9 cellular contexts compared by ENCODE assay signal in the genomic region with DNA sequence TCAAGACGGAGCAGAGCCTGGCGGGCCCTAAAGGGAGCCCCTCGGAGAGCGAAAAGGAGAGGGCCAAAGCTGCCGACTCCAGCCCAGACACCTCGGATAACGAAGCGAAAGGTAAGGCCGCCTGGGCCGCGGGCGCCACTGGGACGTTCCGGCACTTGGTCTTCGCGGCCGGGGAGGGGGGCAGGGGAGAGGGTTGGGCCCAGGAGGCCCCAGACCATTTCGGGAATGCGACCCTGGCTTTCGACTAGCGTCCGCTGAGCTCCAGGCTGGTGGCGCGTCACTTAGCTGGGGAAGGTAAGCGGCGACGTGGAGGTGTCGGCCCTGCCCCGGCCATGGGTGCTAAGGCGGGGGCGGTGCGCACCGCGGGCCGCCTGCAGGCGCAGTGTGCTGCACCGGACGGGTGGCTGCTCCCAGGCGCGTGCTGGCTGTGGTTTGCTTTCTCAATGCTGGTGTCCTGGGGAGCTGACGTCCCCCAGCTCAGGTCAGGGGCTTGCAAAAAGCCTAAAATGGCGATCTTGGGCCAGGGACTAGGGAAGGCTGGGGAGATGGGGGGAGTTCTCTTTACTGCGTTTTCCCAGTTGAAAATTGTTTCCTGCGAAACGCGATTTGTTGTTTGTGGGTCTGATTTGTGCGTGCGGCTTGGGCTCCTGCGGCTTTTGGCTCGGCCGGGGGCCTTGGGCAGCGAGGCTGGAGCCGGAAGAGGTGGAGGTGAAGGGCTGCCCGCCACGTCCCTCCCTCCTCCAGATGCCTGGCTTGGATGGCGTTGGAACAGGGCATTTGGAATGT. TPM values are rescaled to one million over a fixed set of nuclear protein-coding genes. Genes with fewer than 3 reads are reported as not detected.
DNase-seq lines count a peak whose midpoint lies in the region; ATAC-seq, FAIRE-seq and TF ChIP-seq lines count a peak whose summit lies in the region.
"Had no signal": no experiment of that assay in that cellular context is flagged by ENCODE, and none has a peak within 500 bp of the region (broad histone marks: within the 10 kb centered on the region; RNA-seq: fewer than 3 reads in every experiment).

No MANE protein-coding gene starts in this region.

- H3K9me3 Mint-ChIP-seq in activated B cell treated with CpG ODN at 0.5 μM for 24 hours: no peaks in the 10 kb centered on the region

- no peaks in the 10 kb centered on the region for H3K9me3 ChIP-seq in HepG2 (ENCODE audit: low read length)
- H3K9me3 ChIP-seq in vagina: no peaks in the 10 kb centered on the region

- 87% methylated on average over 51 of the region's 56 CpGs for WGBS in HepG2 (ENCODE audit: low lambda C conversion rate)

- H3K27ac Mint-ChIP-seq in activated B cell treated with CpG ODN at 0.5 μM for 24 hours: peak overlapping the region; percentile 50

- H3K27ac ChIP-seq in HepG2 (ENCODE audit: extremely low read length, insufficient read depth, low read length): no peak overlapping the region
- H3K27ac ChIP-seq in vagina: no peak overlapping the region

- peak; percentile 43 for DNase-seq in stimulated activated CD4-positive, alpha-beta T cell treated with anti-CD3 and anti-CD28 coated beads, Interleukin-15, amount 100 ng/mL, for 24 hours
- no peak for DNase-seq in stimulated activated CD4-positive, alpha-beta T cell treated with anti-CD3 and anti-CD28 coated beads, Interleukin-2, amount 100 ng/mL, for 24 hours
- DNase-seq in activated B cell treated with CpG ODN at 0.5 μM for 24 hours (no peak), HepG2 (ENCODE audit: low spot score) (no peak), vagina (ENCODE audit: extremely low spot score in 2 of 2) (no peak), LoVo (ENCODE audit: low spot score) (no peak), NCI-H2081 treated with DMSO at 0.1 percent for 48 hours (lab: John Stamatoyannopoulos, UW) (no peak), GF-D8 (lab: John Stamatoyannopoulos, UW) (no peak)
- DNase-seq: IMR-90 had no signal

- no peak overlapping the region for H3K4me3 ChIP-seq in HepG2 (replicated peaks in 1 of 3; ENCODE audit: insufficient read depth in 1 of 3, low read depth in 2 of 3, low read length in 3 of 3)
- H3K4me3 ChIP-seq in vagina: peak overlapping the region; percentile 20 to 25

- no peaks in the 10 kb centered on the region for H3K36me3 ChIP-seq in HepG2 (replicated peaks in 1 of 2; ENCODE audit: control insufficient read depth in 1 of 2, insufficient read depth in 2 of 2, low read length in 2 of 2)
- no peaks in the 10 kb centered on the region for H3K36me3 ChIP-seq in vagina

- H3K36me3 Mint-ChIP-seq in activated B cell treated with CpG ODN at 0.5 μM for 24 hours (ENCODE audit: low read depth): no peaks in the 10 kb centered on the region

- intact Hi-C loops in activated B cell treated with CpG ODN at 0.5 μM for 24 hours (cut with micrococcal nuclease): loop anchor here (5.0 kb wide), 1 partner anchor 194 kb away; no protein-coding TSS in a partner anchor
- intact Hi-C loops in HepG2 (cut with micrococcal nuclease; ENCODE audit: unreplicated experiment): no loop called here
- intact Hi-C loops in vagina (cut with DNase I): no loop called here

- peaks cover 28% of the 10 kb centered on the region for H3K4me1 Mint-ChIP-seq in activated B cell treated with CpG ODN at 0.5 μM for 24 hours

- no peak for FAIRE-seq in HepG2 (lab: Jason Lieb, UNC)

- H3K9ac ChIP-seq in HepG2 (ENCODE audit: insufficient read depth, low read depth, low read length): no peak overlapping the region

- H3K27me3 ChIP-seq in HepG2 (ENCODE audit: control insufficient read depth in 1 of 2, insufficient read depth in 2 of 2, low read length in 2 of 2) (peaks cover 7 to 42% of the 10 kb centered on the region in 2 experiments), vagina (peaks cover 24% of the 10 kb centered on the region)

- H3K79me2 ChIP-seq in HepG2 (ENCODE audit: insufficient read depth, low read length): no peaks in the 10 kb centered on the region

- H4K20me1 ChIP-seq in HepG2 (ENCODE audit: insufficient read depth, low read length): no peaks in the 10 kb centered on the region

- no peak for TF ChIP-seq POLR2A in HepG2 (IDR thresholded peaks at IDR 0.05; ENCODE audit: insufficient read depth in 1 of 2, low read depth in 2 of 2, low read length in 2 of 2)
- no peak for TF ChIP-seq POLR2A in vagina (IDR thresholded peaks at IDR 0.05)

- TF ChIP-seq RAD21 in HepG2 (CRISPR knock-in tag; IDR thresholded peaks at IDR 0.05): no peak

- TF ChIP-seq EP300 in HepG2 (IDR thresholded peaks at IDR 0.05; ENCODE audit: low read depth in 2 of 2, low read length in 2 of 2) (no peak), HepG2 (CRISPR knock-in tag; IDR thresholded peaks at IDR 0.05; ENCODE audit: borderline replicate concordance) (no peak)

- no peak overlapping the region for H2AFZ ChIP-seq in HepG2 (ENCODE audit: low read length)

- ATAC-seq in activated B cell treated with CpG ODN at 0.5 μM for 24 hours (ENCODE audit: low read depth): no peak
- no peak for ATAC-seq in HepG2

- peaks cover 89% of the 10 kb centered on the region for H3K27me3 Mint-ChIP-seq in activated B cell treated with CpG ODN at 0.5 μM for 24 hours

- no peak overlapping the region for H3K4me3 Mint-ChIP-seq in activated B cell treated with CpG ODN at 0.5 μM for 24 hours

- POLR2A ChIA-PET in activated B cell treated with CpG ODN at 0.5 μM for 24 hours (lab: Charles Lee) (interaction anchor here (1.7 kb wide), 1 partner anchor 222 kb away, joined by 5 read pairs; no protein-coding TSS in a partner anchor), HepG2 (lab: Yijun Ruan, JAX) (no interaction called here)

- in situ Hi-C loops in HepG2 (cut with HindIII; ENCODE audit: extremely low pct_ligation_motif_present, low pct_unique_long_range_greater_than_20kb): no loop called here

- CTCF ChIA-PET in activated B cell treated with CpG ODN at 0.5 μM for 24 hours (lab: Charles Lee) (interaction anchor here (1.5 to 3.5 kb wide), 2 partner anchors 20 to 55 kb away, joined by 3 to 13 read pairs; no protein-coding TSS in a partner anchor), HepG2 (lab: Yijun Ruan, JAX; ENCODE audit: low intra/inter-chr PET ratio, low total read pairs) (no interaction called here)

- BruUV-seq in HepG2 (replicated peaks; lab: Mats Ljungman, UMichigan): no TSS peak

- no peak for TF ChIP-seq CTCF in activated B cell treated with CpG ODN at 0.5 μM for 24 hours (IDR thresholded peaks at IDR 0.05)
- TF ChIP-seq CTCF in HepG2 (CRISPR knock-in tag; IDR thresholded peaks at IDR 0.05): no peak
- TF ChIP-seq CTCF in vagina (IDR thresholded peaks at IDR 0.05): no peak

- H3K4me1 ChIP-seq in HepG2 (ENCODE audit: insufficient read depth, low read length) (peaks cover 34% of the 10 kb centered on the region), vagina (peaks cover 24% of the 10 kb centered on the region)

- no peak overlapping the region for H3K4me2 ChIP-seq in HepG2 (ENCODE audit: low read depth, low read length)

RNA-seq across cellular contexts. Expression of a gene that starts 1.1 kb away (rescaled TPM):
- total RNA-seq in activated B cell treated with CpG ODN at 0.5 μM for 24 hours (not detected in 2 replicates), HepG2 (2016; rRNA removed; fragmentation: Illumina TruSeq; extraction: Trizol) (not detected in 2 replicates), vagina (not detected)
- total RNA-seq in HepG2 (2016; cell fraction: cytosol; rRNA removed; fragmentation: Illumina TruSeq; extraction: Trizol; ENCODE audit: low read depth): not detected in 2 replicates
- not detected in 2 replicates for total RNA-seq in HepG2 (2016; cell fraction: insoluble cytoplasmic fraction; rRNA removed; fragmentation: Illumina TruSeq; extraction: Trizol)
- not detected in 2 replicates for total RNA-seq in HepG2 (2016; cell fraction: membrane; rRNA removed; fragmentation: Illumina TruSeq; extraction: Trizol)
- total RNA-seq in HepG2 (2016; cell fraction: nucleus; rRNA removed; fragmentation: Illumina TruSeq; extraction: Trizol): not detected in 2 replicates
- polyA plus RNA-seq in HepG2 (2011; rRNA removed): not detected in 2 replicates
- 0.17 TPM in 1 of 2 replicates, not detected in the other for polyA plus RNA-seq in HepG2 (2011; cell fraction: cytosol; rRNA removed)
- polyA plus RNA-seq in HepG2 (2011; cell fraction: nucleus; rRNA removed): not detected in 2 replicates
- 0.35 TPM in 1 of 2 replicates, not detected in the other for polyA plus RNA-seq in HepG2 (2012)
- polyA plus RNA-seq in HepG2 (2016; cell fraction: cytosol; fragmentation: Illumina TruSeq; extraction: Trizol; ENCODE audit: low read depth): not detected in 2 replicates
- 0.19 TPM in 1 of 2 replicates, not detected in the other for polyA plus RNA-seq in HepG2 (2016; cell fraction: insoluble cytoplasmic fraction; fragmentation: Illumina TruSeq; extraction: Trizol; ENCODE audit: low read depth)
- polyA plus RNA-seq in HepG2 (2016; cell fraction: membrane; fragmentation: Illumina TruSeq; extraction: Trizol; ENCODE audit: low read depth): not detected in 2 replicates
- not detected in 2 replicates for polyA plus RNA-seq in HepG2 (2016; cell fraction: nucleus; fragmentation: Illumina TruSeq; extraction: Trizol; ENCODE audit: insufficient read depth, low read depth)
- 19.2 TPM in 1 of 2 replicates, not detected in the other for polyA minus RNA-seq in HepG2 (2011; rRNA and poly(A)+ RNA removed; ENCODE audit: low replicate concordance)
- polyA minus RNA-seq in HepG2 (2011; cell fraction: cytosol; rRNA and poly(A)+ RNA removed): not detected in 2 replicates
- 0.26 TPM in 1 of 2 replicates, not detected in the other for polyA minus RNA-seq in HepG2 (2011; cell fraction: nucleus; rRNA and poly(A)+ RNA removed)
- total RNA-seq: IMR-90 had no signal

RNA-seq across cellular contexts. Expression of a gene that starts 11.3 kb away (rescaled TPM):
- total RNA-seq in activated B cell treated with CpG ODN at 0.5 μM for 24 hours (not detected in 2 replicates), HepG2 (2016; rRNA removed; fragmentation: Illumina TruSeq; extraction: Trizol) (not detected in 2 replicates), vagina (not detected)
- total RNA-seq in HepG2 (2016; cell fraction: cytosol; rRNA removed; fragmentation: Illumina TruSeq; extraction: Trizol; ENCODE audit: low read depth): not detected in 2 replicates
- not detected in 2 replicates for total RNA-seq in HepG2 (2016; cell fraction: insoluble cytoplasmic fraction; rRNA removed; fragmentation: Illumina TruSeq; extraction: Trizol)
- not detected in 2 replicates for total RNA-seq in HepG2 (2016; cell fraction: membrane; rRNA removed; fragmentation: Illumina TruSeq; extraction: Trizol)
- not detected in 2 replicates for total RNA-seq in HepG2 (2016; cell fraction: nucleus; rRNA removed; fragmentation: Illumina TruSeq; extraction: Trizol)
- polyA plus RNA-seq in HepG2 (2011; rRNA removed): not detected in 2 replicates
- polyA plus RNA-seq in HepG2 (2011; cell fraction: cytosol; rRNA removed): not detected in 2 replicates
- not detected in 2 replicates for polyA plus RNA-seq in HepG2 (2011; cell fraction: nucleus; rRNA removed)
- not detected in 2 replicates for polyA plus RNA-seq in HepG2 (2012)
- polyA plus RNA-seq in HepG2 (2016; cell fraction: cytosol; fragmentation: Illumina TruSeq; extraction: Trizol; ENCODE audit: low read depth): not detected in 2 replicates
- polyA plus RNA-seq in HepG2 (2016; cell fraction: insoluble cytoplasmic fraction; fragmentation: Illumina TruSeq; extraction: Trizol; ENCODE audit: low read depth): not detected in 2 replicates
- polyA plus RNA-seq in HepG2 (2016; cell fraction: membrane; fragmentation: Illumina TruSeq; extraction: Trizol; ENCODE audit: low read depth): not detected in 2 replicates
- not detected in 2 replicates for polyA plus RNA-seq in HepG2 (2016; cell fraction: nucleus; fragmentation: Illumina TruSeq; extraction: Trizol; ENCODE audit: insufficient read depth, low read depth)
- polyA minus RNA-seq in HepG2 (2011; rRNA and poly(A)+ RNA removed; ENCODE audit: low replicate concordance): 0.84 TPM in 1 of 2 replicates, not detected in the other
- polyA minus RNA-seq in HepG2 (2011; cell fraction: cytosol; rRNA and poly(A)+ RNA removed): not detected in 2 replicates
- not detected in 2 replicates for polyA minus RNA-seq in HepG2 (2011; cell fraction: nucleus; rRNA and poly(A)+ RNA removed)
- total RNA-seq: IMR-90 had no signal
- polyA plus RNA-seq: IMR-90 had no signal

RNA-seq across cellular contexts. Expression of a gene that starts 13.2 kb away (rescaled TPM):
- total RNA-seq in activated B cell treated with CpG ODN at 0.5 μM for 24 hours: not detected in 2 replicates
- not detected in 2 replicates for total RNA-seq in HepG2 (2016; rRNA removed; fragmentation: Illumina TruSeq; extraction: Trizol)
- total RNA-seq in HepG2 (2016; cell fraction: cytosol; rRNA removed; fragmentation: Illumina TruSeq; extraction: Trizol; ENCODE audit: low read depth): not detected in 2 replicates
- total RNA-seq in HepG2 (2016; cell fraction: insoluble cytoplasmic fraction; rRNA removed; fragmentation: Illumina TruSeq; extraction: Trizol): not detected in 2 replicates
- total RNA-seq in HepG2 (2016; cell fraction: membrane; rRNA removed; fragmentation: Illumina TruSeq; extraction: Trizol): not detected in 2 replicates
- not detected in 2 replicates for total RNA-seq in HepG2 (2016; cell fraction: nucleus; rRNA removed; fragmentation: Illumina TruSeq; extraction: Trizol)
- polyA plus RNA-seq in HepG2 (2011; rRNA removed): not detected in 2 replicates
- polyA plus RNA-seq in HepG2 (2011; cell fraction: cytosol; rRNA removed): not detected in 2 replicates
- not detected in 2 replicates for polyA plus RNA-seq in HepG2 (2011; cell fraction: nucleus; rRNA removed)
- not detected in 2 replicates for polyA plus RNA-seq in HepG2 (2012)
- not detected in 2 replicates for polyA plus RNA-seq in HepG2 (2016; cell fraction: cytosol; fragmentation: Illumina TruSeq; extraction: Trizol; ENCODE audit: low read depth)
- not detected in 2 replicates for polyA plus RNA-seq in HepG2 (2016; cell fraction: insoluble cytoplasmic fraction; fragmentation: Illumina TruSeq; extraction: Trizol; ENCODE audit: low read depth)
- not detected in 2 replicates for polyA plus RNA-seq in HepG2 (2016; cell fraction: membrane; fragmentation: Illumina TruSeq; extraction: Trizol; ENCODE audit: low read depth)
- polyA plus RNA-seq in HepG2 (2016; cell fraction: nucleus; fragmentation: Illumina TruSeq; extraction: Trizol; ENCODE audit: insufficient read depth, low read depth): not detected in 2 replicates
- polyA minus RNA-seq in HepG2 (2011; rRNA and poly(A)+ RNA removed; ENCODE audit: low replicate concordance): 8.8 TPM in 1 of 2 replicates, not detected in the other
- 0.30 TPM in 1 of 2 replicates, not detected in the other for polyA minus RNA-seq in HepG2 (2011; cell fraction: cytosol; rRNA and poly(A)+ RNA removed)
- 0.13 TPM in 1 of 2 replicates, not detected in the other for polyA minus RNA-seq in HepG2 (2011; cell fraction: nucleus; rRNA and poly(A)+ RNA removed)
- total RNA-seq in vagina: not detected
- total RNA-seq: IMR-90 had no signal
- polyA plus RNA-seq: IMR-90 had no signal

RNA-seq across cellular contexts. Expression of a gene that starts 13.9 kb away (rescaled TPM):
- total RNA-seq in activated B cell treated with CpG ODN at 0.5 μM for 24 hours (not detected in 2 replicates), HepG2 (2016; rRNA removed; fragmentation: Illumina TruSeq; extraction: Trizol) (0.94 and 1.1 TPM in 2 replicates), vagina (not detected)
- 0.35 and 0.61 TPM in 2 replicates for total RNA-seq in HepG2 (2016; cell fraction: cytosol; rRNA removed; fragmentation: Illumina TruSeq; extraction: Trizol; ENCODE audit: low read depth)
- total RNA-seq in HepG2 (2016; cell fraction: insoluble cytoplasmic fraction; rRNA removed; fragmentation: Illumina TruSeq; extraction: Trizol): 1.1 and 1.2 TPM in 2 replicates
- 0.90 and 0.99 TPM in 2 replicates for total RNA-seq in HepG2 (2016; cell fraction: membrane; rRNA removed; fragmentation: Illumina TruSeq; extraction: Trizol)
- total RNA-seq in HepG2 (2016; cell fraction: nucleus; rRNA removed; fragmentation: Illumina TruSeq; extraction: Trizol): 0.41 and 0.50 TPM in 2 replicates
- polyA plus RNA-seq in HepG2 (2011; rRNA removed): 0.10 and 0.11 TPM in 2 replicates
- polyA plus RNA-seq in HepG2 (2011; cell fraction: cytosol; rRNA removed): 0.23 and 0.27 TPM in 2 replicates
- 0.10 and 0.14 TPM in 2 replicates for polyA plus RNA-seq in HepG2 (2011; cell fraction: nucleus; rRNA removed)
- 0.47 and 1.0 TPM in 2 replicates for polyA plus RNA-seq in HepG2 (2012)
- polyA plus RNA-seq in HepG2 (2016; cell fraction: cytosol; fragmentation: Illumina TruSeq; extraction: Trizol; ENCODE audit: low read depth): 1.6 and 2.0 TPM in 2 replicates
- 1.8 and 2.6 TPM in 2 replicates for polyA plus RNA-seq in HepG2 (2016; cell fraction: insoluble cytoplasmic fraction; fragmentation: Illumina TruSeq; extraction: Trizol; ENCODE audit: low read depth)
- 1.4 and 2.4 TPM in 2 replicates for polyA plus RNA-seq in HepG2 (2016; cell fraction: membrane; fragmentation: Illumina TruSeq; extraction: Trizol; ENCODE audit: low read depth)
- 1.3 and 2.0 TPM in 2 replicates for polyA plus RNA-seq in HepG2 (2016; cell fraction: nucleus; fragmentation: Illumina TruSeq; extraction: Trizol; ENCODE audit: insufficient read depth, low read depth)
- polyA minus RNA-seq in HepG2 (2011; rRNA and poly(A)+ RNA removed; ENCODE audit: low replicate concordance): 1.2 TPM in 1 of 2 replicates, not detected in the other
- polyA minus RNA-seq in HepG2 (2011; cell fraction: cytosol; rRNA and poly(A)+ RNA removed): not detected in 2 replicates
- polyA minus RNA-seq in HepG2 (2011; cell fraction: nucleus; rRNA and poly(A)+ RNA removed): not detected in 2 replicates
- total RNA-seq: IMR-90 had no signal

RNA-seq across cellular contexts. Expression of a gene that starts 22.7 kb away (rescaled TPM):
- not detected in 2 replicates for total RNA-seq in activated B cell treated with CpG ODN at 0.5 μM for 24 hours
- not detected in 2 replicates for total RNA-seq in HepG2 (2016; rRNA removed; fragmentation: Illumina TruSeq; extraction: Trizol)
- not detected in 2 replicates for total RNA-seq in HepG2 (2016; cell fraction: cytosol; rRNA removed; fragmentation: Illumina TruSeq; extraction: Trizol; ENCODE audit: low read depth)
- total RNA-seq in HepG2 (2016; cell fraction: insoluble cytoplasmic fraction; rRNA removed; fragmentation: Illumina TruSeq; extraction: Trizol): not detected in 2 replicates
- not detected in 2 replicates for total RNA-seq in HepG2 (2016; cell fraction: membrane; rRNA removed; fragmentation: Illumina TruSeq; extraction: Trizol)
- not detected in 2 replicates for total RNA-seq in HepG2 (2016; cell fraction: nucleus; rRNA removed; fragmentation: Illumina TruSeq; extraction: Trizol)
- 0.04 TPM in 1 of 2 replicates, not detected in the other for polyA plus RNA-seq in HepG2 (2011; rRNA removed)
- polyA plus RNA-seq in HepG2 (2011; cell fraction: cytosol; rRNA removed): 0.03 TPM in 1 of 2 replicates, not detected in the other
- polyA plus RNA-seq in HepG2 (2011; cell fraction: nucleus; rRNA removed): not detected in 2 replicates
- 0.16 TPM in 1 of 2 replicates, not detected in the other for polyA plus RNA-seq in HepG2 (2012)
- not detected in 2 replicates for polyA plus RNA-seq in HepG2 (2016; cell fraction: cytosol; fragmentation: Illumina TruSeq; extraction: Trizol; ENCODE audit: low read depth)
- polyA plus RNA-seq in HepG2 (2016; cell fraction: insoluble cytoplasmic fraction; fragmentation: Illumina TruSeq; extraction: Trizol; ENCODE audit: low read depth): not detected in 2 replicates
- not detected in 2 replicates for polyA plus RNA-seq in HepG2 (2016; cell fraction: membrane; fragmentation: Illumina TruSeq; extraction: Trizol; ENCODE audit: low read depth)
- 0.32 TPM in 1 of 2 replicates, not detected in the other for polyA plus RNA-seq in HepG2 (2016; cell fraction: nucleus; fragmentation: Illumina TruSeq; extraction: Trizol; ENCODE audit: insufficient read depth, low read depth)
- polyA minus RNA-seq in HepG2 (2011; rRNA and poly(A)+ RNA removed; ENCODE audit: low replicate concordance): 0.61 TPM in 1 of 2 replicates, not detected in the other
- polyA minus RNA-seq in HepG2 (2011; cell fraction: cytosol; rRNA and poly(A)+ RNA removed): not detected in 2 replicates
- not detected in 2 replicates for polyA minus RNA-seq in HepG2 (2011; cell fraction: nucleus; rRNA and poly(A)+ RNA removed)
- not detected for total RNA-seq in vagina

Comparison
In these comparisons a context has a peak if more than half of its experiments do, and no peak if none do; other contexts are left out.
1. H3K4me3 ChIP-seq: peak in vagina (2 of 2); none in HepG2 (0 of 3).